In the genomic region with DNA sequence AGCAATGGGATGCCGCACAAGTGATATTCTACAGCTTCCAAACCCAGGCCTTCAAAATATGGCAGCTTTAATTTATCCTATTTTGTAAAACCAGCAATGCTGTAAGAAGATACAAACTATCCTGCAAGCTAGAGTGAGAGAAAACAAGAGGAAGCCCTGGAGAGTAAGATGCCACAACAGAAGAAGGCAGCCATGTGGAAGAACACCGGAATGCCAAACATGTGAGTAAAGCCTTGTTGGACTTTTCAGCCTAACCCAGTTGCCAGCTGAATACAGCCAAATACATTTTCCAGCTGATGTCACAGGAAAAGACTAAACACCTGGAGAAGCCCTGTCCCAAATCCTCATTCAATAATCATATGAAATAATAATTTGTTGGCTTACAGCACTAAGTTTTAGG, we compare ENCODE assay signal across 15 cellular contexts.
DNase-seq lines count a peak whose midpoint lies in the region; ATAC-seq and TF ChIP-seq lines count a peak whose summit lies in the region.
"Had no signal": no experiment of that assay in that cellular context is flagged by ENCODE, and none has a peak within 500 bp of the region (broad histone marks: within the 10 kb centered on the region; RNA-seq: fewer than 3 reads in every experiment).

No MANE protein-coding gene starts in this region.

- H3K36me3 ChIP-seq in mammary epithelial cell (ENCODE audit: insufficient read depth, low read length): no peaks in the 10 kb centered on the region
- H3K36me3 ChIP-seq: BLaER1 had no signal

- no peaks in the 10 kb centered on the region for H3K27me3 ChIP-seq in mammary epithelial cell (ENCODE audit: insufficient read depth, low read length)
- H3K27me3 ChIP-seq: BLaER1 had no signal

- BruUV-seq in mammary epithelial cell (replicated peaks; lab: Mats Ljungman, UMichigan) (no TSS peak), MCF 10A (replicated peaks; lab: Mats Ljungman, UMichigan) (no TSS peak)

- DNase-seq in mammary epithelial cell (no peak), MCF 10A (ENCODE audit: unreplicated experiment) (no peak), choroid plexus epithelial cell (ENCODE audit: low read depth) (peak; percentile 19), iris pigment epithelial cell (ENCODE audit: low read depth) (peak; percentile 51), retinal pigment epithelial cell (ENCODE audit: low read depth) (peak; percentile 66), GF-D8 (lab: John Stamatoyannopoulos, UW) (no peak), H4 (ENCODE audit: low spot score) (no peak)
- DNase-seq: EL, HCEC 1CT, NCI-H1105, NCI-H187, NCI-H748 treated with DMSO at 0.1 percent for 48 hours had no signal

- H3K4me3 ChIP-seq in mammary epithelial cell (replicated peaks in 1 of 3; ENCODE audit: insufficient read depth in 1 of 3, low read depth in 2 of 3, low read length in 3 of 3) (no peak overlapping the region), choroid plexus epithelial cell (ENCODE audit: low read depth, low read length) (no peak overlapping the region), retinal pigment epithelial cell (ENCODE audit: low read length) (no peak overlapping the region)
- H3K4me3 ChIP-seq: BLaER1 had no signal

- POLR2A ChIA-PET in MCF 10A (lab: Yijun Ruan, JAX): no interaction called here

- H3K27me3 Mint-ChIP-seq in MCF 10A (ENCODE audit: insufficient read depth, unreplicated experiment): no peaks in the 10 kb centered on the region

- H3K9ac ChIP-seq in mammary epithelial cell (ENCODE audit: insufficient read depth, low read length): no peak overlapping the region
- H3K9ac ChIP-seq: BLaER1 had no signal

- dilution Hi-C loops in mammary epithelial cell (cut with HindIII; ENCODE audit: low sequenced_read_pairs): no loop called here

- no peak overlapping the region for H3K4me2 ChIP-seq in mammary epithelial cell (ENCODE audit: insufficient read depth, low read depth, low read length)
- H3K4me2 ChIP-seq: BLaER1 had no signal

- no peak for TF ChIP-seq CTCF in mammary epithelial cell (conservative IDR thresholded peaks at IDR 0.05 in 1 of 2, IDR thresholded peaks at IDR 0.05 in 1 of 2; ENCODE audit: extremely low read depth in 1 of 2, insufficient read depth in 1 of 2, low read depth in 1 of 2, low read length in 2 of 2)
- no peak for TF ChIP-seq CTCF in MCF 10A (IDR thresholded peaks at IDR 0.05; ENCODE audit: unreplicated experiment)
- TF ChIP-seq CTCF in choroid plexus epithelial cell (conservative IDR thresholded peaks at IDR 0.05; ENCODE audit: low read depth, low read length): no peak
- TF ChIP-seq CTCF in retinal pigment epithelial cell (conservative IDR thresholded peaks at IDR 0.05; ENCODE audit: low read depth, low read length): no peak

- H3K4me1 ChIP-seq in mammary epithelial cell (ENCODE audit: insufficient read depth, low read length): no peaks in the 10 kb centered on the region
- H3K4me1 ChIP-seq: BLaER1 had no signal

- in situ Hi-C loops in mammary epithelial cell (cut with MboI; ENCODE audit: low sequenced_read_pairs in 2 of 2): no loop called here

- no peak overlapping the region for H3K27ac Mint-ChIP-seq in MCF 10A (ENCODE audit: low read depth, unreplicated experiment)

- H3K27ac ChIP-seq in mammary epithelial cell (ENCODE audit: insufficient read depth, low read depth, low read length): no peak overlapping the region
- H3K27ac ChIP-seq: 22Rv1, BLaER1 had no signal

- H4K20me1 ChIP-seq in mammary epithelial cell (ENCODE audit: insufficient read depth, low read length): no peaks in the 10 kb centered on the region
- H4K20me1 ChIP-seq: BLaER1 had no signal

- intact Hi-C loops in mammary epithelial cell (cut with micrococcal nuclease) (no loop called here), MCF 10A (cut with micrococcal nuclease) (no loop called here)

- H3K4me3 Mint-ChIP-seq in MCF 10A (ENCODE audit: unreplicated experiment): no peak overlapping the region

- H3K79me2 ChIP-seq in mammary epithelial cell (ENCODE audit: insufficient read depth, low read length): no peaks in the 10 kb centered on the region

- CTCF ChIA-PET in mammary epithelial cell (lab: Charles Lee; ENCODE audit: low non-redundant PET) (no interaction called here), MCF 10A (lab: Yijun Ruan, JAX) (no interaction called here)

- no peaks in the 10 kb centered on the region for H3K9me3 Mint-ChIP-seq in MCF 10A (ENCODE audit: unreplicated experiment)

- no peaks in the 10 kb centered on the region for H3K9me3 ChIP-seq in mammary epithelial cell (replicated peaks; ENCODE audit: insufficient read depth, low read length)
- H3K9me3 ChIP-seq: BLaER1 had no signal

- no peaks in the 10 kb centered on the region for H3K4me1 Mint-ChIP-seq in MCF 10A (ENCODE audit: insufficient read depth, unreplicated experiment)

- ATAC-seq in HG02852 (IDR thresholded peaks at IDR 0.05; ENCODE audit: unreplicated experiment): no peak

- peak overlapping the region; percentile 27 for H2AFZ ChIP-seq in mammary epithelial cell (ENCODE audit: low read depth, low read length)

- no peaks in the 10 kb centered on the region for H3K36me3 Mint-ChIP-seq in MCF 10A (ENCODE audit: insufficient read depth, unreplicated experiment)

- 78% methylated on average over 2 of the region's 2 CpGs for WGBS in mammary epithelial cell (ENCODE audit: low coverage, missing lambda C conversion rate)

Comparison
In these comparisons a context has a peak if more than half of its experiments do, and no peak if none do; other contexts are left out.
1. DNase-seq: peak in choroid plexus epithelial cell (single experiment), iris pigment epithelial cell (single experiment) and retinal pigment epithelial cell (single experiment); none in mammary epithelial cell (single experiment), MCF 10A (single experiment), GF-D8 (single experiment) and H4 (single experiment).